8 cellular contexts compared by ENCODE assay signal in genomic region chr12:40446385-40446784, GRCh38.
DNase-seq lines count a peak whose midpoint lies in the region; ATAC-seq, FAIRE-seq and TF ChIP-seq lines count a peak whose summit lies in the region.

No MANE protein-coding gene starts in this region.

- H3K4me1 ChIP-seq in MM.1S (ENCODE audit: low read length): 0 out of 2 replicates have a peak, but pooled peaks cover 6% of the 10 kb centered on the region
- no peaks in the 10 kb centered on the region for H3K4me1 ChIP-seq in endothelial cell of umbilical vein (ENCODE audit: control insufficient read depth, extremely low read depth, insufficient read depth, low read length)

- no peak for FAIRE-seq in endothelial cell of umbilical vein (lab: Jason Lieb, UNC)

- H3K9me3 ChIP-seq in MM.1S (replicated peaks; ENCODE audit: insufficient read depth, low read length) (no peaks in the 10 kb centered on the region), endothelial cell of umbilical vein (replicated peaks; ENCODE audit: control insufficient read depth, insufficient read depth, low read length) (no peaks in the 10 kb centered on the region)

- H3K9ac ChIP-seq in MM.1S (ENCODE audit: low read length): no peak overlapping the region
- no peak overlapping the region for H3K9ac ChIP-seq in endothelial cell of umbilical vein (replicated peaks; ENCODE audit: extremely low read depth, insufficient read depth, low read length)

- H2AFZ ChIP-seq in MM.1S (ENCODE audit: low read length) (no peak overlapping the region), endothelial cell of umbilical vein (ENCODE audit: low read depth, low read length) (no peak overlapping the region)

- H3K27me3 ChIP-seq in MM.1S (replicated peaks; ENCODE audit: insufficient read depth, low read length) (no peaks in the 10 kb centered on the region), endothelial cell of umbilical vein (ENCODE audit: control insufficient read depth in 2 of 2, insufficient read depth in 2 of 2, low read length in 2 of 2) (no peaks in the 10 kb centered on the region)

- TF ChIP-seq CTCF in MM.1S (IDR thresholded peaks at IDR 0.05; ENCODE audit: low read length): peak; percentile 44
- TF ChIP-seq CTCF in endothelial cell of umbilical vein (IDR thresholded peaks at IDR 0.05; ENCODE audit: extremely low read depth in 1 of 2, insufficient read depth in 1 of 2, low read depth in 1 of 2, low read length in 2 of 2): peak; percentile 5 to 27

- POLR2A ChIA-PET in endothelial cell of umbilical vein (lab: Charles Lee): no interaction called here

- TF ChIP-seq POLR2A in endothelial cell of umbilical vein (IDR thresholded peaks at IDR 0.05; ENCODE audit: low read depth, low read length): no peak

- no peak overlapping the region for H3K4me3 ChIP-seq in MM.1S (ENCODE audit: low read length)
- H3K4me3 ChIP-seq in endothelial cell of umbilical vein (replicated peaks in 1 of 3; ENCODE audit: insufficient read depth in 1 of 3, low read depth in 1 of 3, low read length in 3 of 3): no peak overlapping the region

- H4K20me1 ChIP-seq in MM.1S (ENCODE audit: insufficient read depth, low read length) (no peaks in the 10 kb centered on the region), endothelial cell of umbilical vein (replicated peaks; ENCODE audit: control insufficient read depth, extremely low read depth, insufficient read depth, low read length) (no peaks in the 10 kb centered on the region)

- dilution Hi-C loops in endothelial cell of umbilical vein (cut with MboI; ENCODE audit: extremely low pct_ligation_motif_present, low sequenced_read_pairs): no loop called here

- DNase-seq in AG20443 (ENCODE audit: low spot score) (peak; percentile 17), MM.1S (peak; percentile 55), endothelial cell of umbilical vein (ENCODE audit: low read depth, low spot score) (peak; percentile 13), NCI-H510A (lab: John Stamatoyannopoulos, UW) (no peak), C1 segment of cervical spinal cord (lab: John Stamatoyannopoulos, UW) (no peak), T-helper 9 cell (no peak), amygdala (lab: John Stamatoyannopoulos, UW) (no peak)

- BruUV-seq in endothelial cell of umbilical vein (replicated peaks; lab: Mats Ljungman, UMichigan): no TSS peak

- no peaks in the 10 kb centered on the region for H3K79me2 ChIP-seq in MM.1S (ENCODE audit: low read length)
- H3K79me2 ChIP-seq in endothelial cell of umbilical vein (ENCODE audit: control insufficient read depth, insufficient read depth, low read length): no peaks in the 10 kb centered on the region

- intact Hi-C loops in endothelial cell of umbilical vein (cut with micrococcal nuclease): loop anchor here (5.0 kb wide), 1 partner anchor 476 kb away; no protein-coding TSS in a partner anchor

- H3K9me2 ChIP-seq in MM.1S (replicated peaks; ENCODE audit: insufficient read depth, low read length): no peaks in the 10 kb centered on the region

- H3K27ac ChIP-seq in MM.1S (ENCODE audit: low read length) (no peak overlapping the region), endothelial cell of umbilical vein (ENCODE audit: insufficient read depth, low read depth, low read length) (no peak overlapping the region)

- no peaks in the 10 kb centered on the region for H3K36me3 ChIP-seq in MM.1S (replicated peaks; ENCODE audit: insufficient read depth, low read length)
- no peaks in the 10 kb centered on the region for H3K36me3 ChIP-seq in endothelial cell of umbilical vein (ENCODE audit: control insufficient read depth in 2 of 2, extremely low read depth in 1 of 2, insufficient read depth in 2 of 2, low read length in 2 of 2)

- CTCF ChIA-PET in endothelial cell of umbilical vein (lab: Charles Lee): interaction anchor here (0.6 to 2.1 kb wide), 6 partner anchors 8 to 474 kb away, joined by 3 to 6 read pairs (median 5); no protein-coding TSS in a partner anchor

- no peaks in the 10 kb centered on the region for H3F3A ChIP-seq in MM.1S (ENCODE audit: insufficient read depth, low read length)

- no peaks in the 10 kb centered on the region for H3K9me1 ChIP-seq in endothelial cell of umbilical vein (replicated peaks; ENCODE audit: control insufficient read depth, extremely low read depth, insufficient read depth, low read length)

- ATAC-seq in GM19372 (IDR thresholded peaks at IDR 0.05; ENCODE audit: low read depth, unreplicated experiment): peak; percentile 59

- H3K4me2 ChIP-seq in MM.1S (ENCODE audit: low read depth, low read length): no peak overlapping the region
- no peak overlapping the region for H3K4me2 ChIP-seq in endothelial cell of umbilical vein (ENCODE audit: insufficient read depth, low read length)

TF ChIP-seq in endothelial cell of umbilical vein, 7 proteins besides CTCF, POLR2A, EP300 and RAD21:
- TF ChIP-seq MYC (IDR thresholded peaks at IDR 0.05; ENCODE audit: low read depth, low read length) (no peak), JUN (IDR thresholded peaks at IDR 0.05; ENCODE audit: borderline replicate concordance, insufficient read depth, insufficient read length, low read depth) (no peak), POLR2AphosphoS5 (IDR thresholded peaks at IDR 0.05; ENCODE audit: insufficient read depth, low read depth, low read length) (no peak), EZH2 (IDR thresholded peaks at IDR 0.05; ENCODE audit: borderline replicate concordance, low read depth, low read length, severe bottlenecking) (no peak), FOS (IDR thresholded peaks at IDR 0.05; ENCODE audit: borderline replicate concordance, insufficient read depth, low read length) (no peak), GATA2 (IDR thresholded peaks at IDR 0.05; ENCODE audit: insufficient read depth, insufficient read length, low read depth, low read length) (no peak)
- TF ChIP-seq, protein P1, sequence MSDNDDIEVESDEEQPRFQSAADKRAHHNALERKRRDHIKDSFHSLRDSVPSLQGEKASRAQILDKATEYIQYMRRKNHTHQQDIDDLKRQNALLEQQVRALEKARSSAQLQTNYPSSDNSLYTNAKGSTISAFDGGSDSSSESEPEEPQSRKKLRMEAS (IDR thresholded peaks at IDR 0.05; ENCODE audit: insufficient read depth, insufficient read length): no peak

Comparison
In these comparisons a context has a peak if more than half of its experiments do, and no peak if none do; other contexts are left out.
1. DNase-seq: peak in AG20443 (single experiment), MM.1S (single experiment) and endothelial cell of umbilical vein (single experiment); none in NCI-H510A (single experiment), C1 segment of cervical spinal cord (0 of 14), T-helper 9 cell (single experiment) and amygdala (0 of 56).